17 cellular contexts compared by ENCODE assay signal in genomic region chr3:128768471-128768870, GRCh38. TPM values are rescaled to one million over a fixed set of nuclear protein-coding genes. Genes with fewer than 3 reads are reported as not detected.
DNase-seq lines count a peak whose midpoint lies in the region; ATAC-seq and TF ChIP-seq lines count a peak whose summit lies in the region.
"Had no signal": no experiment of that assay in that cellular context is flagged by ENCODE, and none has a peak within 500 bp of the region (broad histone marks: within the 10 kb centered on the region; RNA-seq: fewer than 3 reads in every experiment).

No MANE protein-coding gene starts in this region.

- POLR2A ChIA-PET in naive thymus-derived CD8-positive, alpha-beta T cell (lab: Charles Lee) = no interaction called here

- H3K27ac Mint-ChIP-seq in activated T-cell treated with anti-CD3 and anti-CD28 coated beads, Interleukin-2, amount 50 U/mL, for 72 hours = peak overlapping the region; percentile 74
- H3K27ac Mint-ChIP-seq in T-helper 17 cell (peak overlapping the region; percentile 89), type B pancreatic cell (peak overlapping the region; percentile 3)
- peak overlapping the region in 7 of 10 donors; percentile 9 to 81 (median 53) for H3K27ac Mint-ChIP-seq in naive thymus-derived CD8-positive, alpha-beta T cell

- H3K4me3 Mint-ChIP-seq in activated T-cell treated with anti-CD3 and anti-CD28 coated beads, Interleukin-2, amount 50 U/mL, for 72 hours = no peak overlapping the region
- no peak overlapping the region for H3K4me3 Mint-ChIP-seq in T-helper 17 cell
- peak overlapping the region in 8 of 10 donors; percentile 1 to 40 (median 14) for H3K4me3 Mint-ChIP-seq in naive thymus-derived CD8-positive, alpha-beta T cell
- H3K4me3 Mint-ChIP-seq in type B pancreatic cell = no peak overlapping the region
- H3K4me3 Mint-ChIP-seq: HFFc6 had no signal

- peaks cover 3 to 15% of the 10 kb centered on the region in 2 donors for H3K36me3 Mint-ChIP-seq in activated T-cell treated with anti-CD3 and anti-CD28 coated beads, Interleukin-2, amount 50 U/mL, for 72 hours (ENCODE audit: insufficient read depth in 2 of 2)
- H3K36me3 Mint-ChIP-seq in T-helper 17 cell (ENCODE audit: low read depth) (peaks cover 5% of the 10 kb centered on the region), type B pancreatic cell (peaks cover 33% of the 10 kb centered on the region)
- peaks cover 9 to 28% (median 27%) of the 10 kb centered on the region in 3 donors for H3K36me3 Mint-ChIP-seq in naive thymus-derived CD8-positive, alpha-beta T cell

- no peak for DNase-seq in activated T-cell treated with anti-CD3 and anti-CD28 coated beads, Interleukin-2, amount 50 U/mL, for 72 hours
- DNase-seq in activated T-cell treated with anti-CD3 and anti-CD28 coated beads, Interleukin-2, amount 50 U/mL, for 48 hours = no peak
- DNase-seq in T-helper 17 cell (no peak), type B pancreatic cell (ENCODE audit: extremely low spot score, unreplicated experiment) (no peak), GM10266 (ENCODE audit: extremely low spot score) (no peak)
- DNase-seq in naive thymus-derived CD8-positive, alpha-beta T cell = no peak
- no peak for DNase-seq in stimulated activated naive CD4-positive, alpha-beta T cell treated with Interleukin-2 at 50 U/mL for 16 hours (lab: John Stamatoyannopoulos, UW)
- DNase-seq: C1 segment of cervical spinal cord, DMS53, HFFc6, NCI-H1048, NCI-H146, NCI-H2081, NCI-H510A treated with DMSO at 0.1 percent for 48 hours, NCI-H82, PC-9 had no signal

- peaks cover 0 to 3% of the 10 kb centered on the region in 2 donors for H3K9me3 Mint-ChIP-seq in activated T-cell treated with anti-CD3 and anti-CD28 coated beads, Interleukin-2, amount 50 U/mL, for 72 hours
- H3K9me3 Mint-ChIP-seq in naive thymus-derived CD8-positive, alpha-beta T cell = no peaks in the 10 kb centered on the region
- no peaks in the 10 kb centered on the region for H3K9me3 Mint-ChIP-seq in type B pancreatic cell
- H3K9me3 Mint-ChIP-seq: HFFc6 had no signal

- no peak for TF ChIP-seq CTCF in type B pancreatic cell (conservative IDR thresholded peaks at IDR 0.05)
- no peak for TF ChIP-seq CTCF in GM10266 (IDR thresholded peaks at IDR 0.05; ENCODE audit: control insufficient read depth, insufficient read depth, low read depth, missing control alignments)

- no peaks in the 10 kb centered on the region for H3K9me3 ChIP-seq in T-helper 17 cell (ENCODE audit: control insufficient read depth, low read length, poor library complexity, severe bottlenecking)

- H3K27me3 Mint-ChIP-seq in activated T-cell treated with anti-CD3 and anti-CD28 coated beads, Interleukin-2, amount 50 U/mL, for 72 hours (ENCODE audit: low read depth) = no peaks in the 10 kb centered on the region
- H3K27me3 Mint-ChIP-seq in T-helper 17 cell (no peaks in the 10 kb centered on the region), type B pancreatic cell (no peaks in the 10 kb centered on the region)
- no peaks in the 10 kb centered on the region for H3K27me3 Mint-ChIP-seq in naive thymus-derived CD8-positive, alpha-beta T cell

- H3K4me1 Mint-ChIP-seq in activated T-cell treated with anti-CD3 and anti-CD28 coated beads, Interleukin-2, amount 50 U/mL, for 72 hours (ENCODE audit: low read depth) = peaks cover 67% of the 10 kb centered on the region
- H3K4me1 Mint-ChIP-seq in T-helper 17 cell = peaks cover 46% of the 10 kb centered on the region
- H3K4me1 Mint-ChIP-seq in naive thymus-derived CD8-positive, alpha-beta T cell = peaks cover 38 to 84% (median 78%) of the 10 kb centered on the region in 4 donors
- peaks cover 22% of the 10 kb centered on the region for H3K4me1 Mint-ChIP-seq in type B pancreatic cell (ENCODE audit: unreplicated experiment)

- ATAC-seq in activated T-cell treated with anti-CD3 and anti-CD28 coated beads, Interleukin-2, amount 50 U/mL, for 72 hours (replicated peaks in 1 of 2) = no peak
- ATAC-seq in T-helper 17 cell = no peak
- ATAC-seq in naive thymus-derived CD8-positive, alpha-beta T cell = peak in 1 of 2 donors; percentile 28
- ATAC-seq: HepG2 had no signal

RNA-seq across cellular contexts. Expression of gene RAB7A, which starts 42.5 kb away (rescaled TPM):
- 100 to 1,000 TPM; 204 to 206 TPM for total RNA-seq in activated T-cell treated with anti-CD3 and anti-CD28 coated beads, Interleukin-2, amount 50 U/mL, for 72 hours
- total RNA-seq in T-helper 17 cell (100 to 1,000 TPM; 145 to 166 TPM), type B pancreatic cell (ENCODE audit: low replicate concordance) (157 and 216 TPM in 2 replicates)
- 100 to 1,000 TPM; 140 to 152 TPM for total RNA-seq in naive thymus-derived CD8-positive, alpha-beta T cell
- 100 to 1,000 TPM; 177 to 200 (median 185) TPM for polyA plus RNA-seq in naive thymus-derived CD8-positive, alpha-beta T cell

Comparison
In these comparisons a context has a peak if more than half of its experiments do, and no peak if none do; other contexts are left out.
1. H3K27ac Mint-ChIP-seq: peak in every context shown above with its lines; median percentile 89 in T-helper 17 cell; 74 in activated T-cell treated with anti-CD3 and anti-CD28 coated beads, Interleukin-2, amount 50 U/mL, for 72 hours; 53 in naive thymus-derived CD8-positive, alpha-beta T cell; 3 in type B pancreatic cell.
2. H3K4me3 Mint-ChIP-seq: peak in naive thymus-derived CD8-positive, alpha-beta T cell (8 of 10); none in activated T-cell treated with anti-CD3 and anti-CD28 coated beads, Interleukin-2, amount 50 U/mL, for 72 hours (0 of 2), T-helper 17 cell (single experiment) and type B pancreatic cell (single experiment).